40 cellular contexts compared by ENCODE assay signal in genomic region chr3:98049271-98049670, GRCh38. TPM values are rescaled to one million over a fixed set of nuclear protein-coding genes. Genes with fewer than 3 reads are reported as not detected.
"Had no signal": no experiment of that assay in that cellular context is flagged by ENCODE, and none has a peak within 500 bp of the region (broad histone marks: within the 10 kb centered on the region; RNA-seq: fewer than 3 reads in every experiment).

No MANE protein-coding gene starts in this region.

- H3K36me3 ChIP-seq: adrenal gland, ascending aorta, brain microvascular endothelial cell, breast epithelium, cardiac muscle cell had no signal

- H3K27ac ChIP-seq: adrenal gland, ascending aorta, body of pancreas, brain microvascular endothelial cell, breast epithelium, cardiac muscle cell had no signal

- H3K4me3 ChIP-seq: adrenal gland, ascending aorta, body of pancreas, breast epithelium, cardiac muscle cell had no signal

- H3K27me3 ChIP-seq: adrenal gland, ascending aorta, body of pancreas, brain microvascular endothelial cell, breast epithelium, cardiac muscle cell had no signal

- H3K4me1 ChIP-seq: adrenal gland, ascending aorta, body of pancreas, breast epithelium had no signal

- DNase-seq: activated effector memory CD4-positive, alpha-beta T cell treated with anti-CD3 and anti-CD28 coated beads, Interleukin-2, amount 50 U/mL, for 16 hours; activated effector memory CD4-positive, alpha-beta T cell treated with Interleukin-2 at 50 U/mL for 16 hours; activated gamma-delta T cell; activated gamma-delta T cell treated with Interleukin-2 at 50 U/mL for 16 hours; activated naive CD4-positive, alpha-beta T cell; activated naive CD4-positive, alpha-beta T cell treated with anti-CD3 and anti-CD28 coated beads for 36 hours; activated naive CD4-positive, alpha-beta T cell treated with anti-CD3 and anti-CD28 coated beads, Interleukin-2, amount 10 ng/mL, durations not matched to agents 7 days and 5 days; activated naive CD4-positive, alpha-beta T cell treated with anti-CD3 and anti-CD28 coated beads, Interleukin-2, amount 50 U/mL, for 16 hours; activated naive CD4-positive, alpha-beta T cell treated with Interleukin-2 at 50 U/mL for 16 hours; activated naive CD8-positive, alpha-beta T cell treated with anti-CD3 and anti-CD28 coated beads for 36 hours; activated naive CD8-positive, alpha-beta T cell treated with anti-CD3 and anti-CD28 coated beads, Interleukin-2, amount 10 ng/mL, durations not matched to agents 7 days and 5 days; activated naive CD8-positive, alpha-beta T cell treated with anti-CD3 and anti-CD28 coated beads, Interleukin-2, amount 50 U/mL, for 24 hours; activated T-cell treated with anti-CD3 and anti-CD28 coated beads, Interleukin-2, amount 50 U/mL, for 1 hour; activated T-cell treated with anti-CD3 and anti-CD28 coated beads, Interleukin-2, amount 50 U/mL, for 24 hours; activated T-cell treated with anti-CD3 and anti-CD28 coated beads, Interleukin-2, amount 50 U/mL, for 4 hours; activated T-cell treated with anti-CD3 and anti-CD28 coated beads, Interleukin-2, amount 50 U/mL, for 48 hours; activated T-cell treated with anti-CD3 and anti-CD28 coated beads, Interleukin-2, amount 50 U/mL, for 72 hours; adrenal gland; amniotic stem cell; amygdala; anterior cingulate cortex; aorta; body of pancreas; brain microvascular endothelial cell; caudate nucleus; central memory CD4-positive, alpha-beta T cell; cerebellar nuclear complex had no signal

- H3K9me3 ChIP-seq: adrenal gland, ascending aorta, body of pancreas, breast epithelium had no signal

RNA-seq across cellular contexts. Expression of gene GABRR3, which starts 14.2 kb away (rescaled TPM):
- total RNA-seq: activated naive CD4-positive, alpha-beta T cell treated with anti-CD3 and anti-CD28 coated beads for 36 hours; activated naive CD4-positive, alpha-beta T cell treated with anti-CD3 and anti-CD28 coated beads, Interleukin-2, amount 50 U/mL, for 72 hours; activated naive CD8-positive, alpha-beta T cell treated with anti-CD3 and anti-CD28 coated beads for 36 hours; activated naive CD8-positive, alpha-beta T cell treated with anti-CD3 and anti-CD28 coated beads, Interleukin-2, amount 10 ng/mL, durations not matched to agents 7 days and 5 days; activated T-cell treated with anti-CD3 and anti-CD28 coated beads, Interleukin-2, amount 50 U/mL, for 4 hours; activated T-cell treated with anti-CD3 and anti-CD28 coated beads, Interleukin-2, amount 50 U/mL, for 72 hours; activated T-helper 1 cell treated with anti-CD3 and anti-CD28 coated beads, Interleukin-12 subunit alpha, Interleukin-12 subunit beta, Interleukin-2, Interleukin-4 antibody, amounts not matched to agents 30 ng/mL and 10 ng/mL and 1 ng/mL, durations not matched to agents 14 hours and 24 hours and 36 hours; activated T-helper 17 cell treated with anti-CD3 and anti-CD28 coated beads, Interleukin-2, amount 50 U/mL, for 72 hours; activated T-helper 2 cell treated with anti-CD3 and anti-CD28 coated beads, Interferon-gamma antibody, Interleukin-2, Interleukin-4, amounts not matched to agents 10 μg/mL and 5 μg/mL and 100 μg/mL, durations not matched to agents 14 hours and 24 hours and 36 hours; aorta; ascending aorta; astrocyte; body of pancreas; breast epithelium; bronchial epithelial cell; cardiac muscle cell; cardiac septum; cerebellum; chondrocyte had no signal
- polyA plus RNA-seq: adipose tissue, adrenal gland, aorta, cardiac muscle cell had no signal

RNA-seq across cellular contexts. Expression of gene OR5AC2, which starts 37.7 kb away (rescaled TPM):
- total RNA-seq: activated naive CD4-positive, alpha-beta T cell treated with anti-CD3 and anti-CD28 coated beads for 36 hours; activated naive CD4-positive, alpha-beta T cell treated with anti-CD3 and anti-CD28 coated beads, Interleukin-2, amount 50 U/mL, for 72 hours; activated naive CD8-positive, alpha-beta T cell treated with anti-CD3 and anti-CD28 coated beads for 36 hours; activated naive CD8-positive, alpha-beta T cell treated with anti-CD3 and anti-CD28 coated beads, Interleukin-2, amount 10 ng/mL, durations not matched to agents 7 days and 5 days; activated T-cell treated with anti-CD3 and anti-CD28 coated beads, Interleukin-2, amount 50 U/mL, for 4 hours; activated T-cell treated with anti-CD3 and anti-CD28 coated beads, Interleukin-2, amount 50 U/mL, for 72 hours; activated T-helper 1 cell treated with anti-CD3 and anti-CD28 coated beads, Interleukin-12 subunit alpha, Interleukin-12 subunit beta, Interleukin-2, Interleukin-4 antibody, amounts not matched to agents 30 ng/mL and 10 ng/mL and 1 ng/mL, durations not matched to agents 14 hours and 24 hours and 36 hours; activated T-helper 17 cell treated with anti-CD3 and anti-CD28 coated beads, Interleukin-2, amount 50 U/mL, for 72 hours; activated T-helper 2 cell treated with anti-CD3 and anti-CD28 coated beads, Interferon-gamma antibody, Interleukin-2, Interleukin-4, amounts not matched to agents 10 μg/mL and 5 μg/mL and 100 μg/mL, durations not matched to agents 14 hours and 24 hours and 36 hours; adrenal gland; aorta; ascending aorta; astrocyte; body of pancreas; breast epithelium; bronchial epithelial cell; cardiac muscle cell; cardiac septum; cerebellum; chondrocyte had no signal
- polyA plus RNA-seq: adipose tissue, adrenal gland, aorta, cardiac muscle cell had no signal
